Comparison of ENCODE assay signal across 12 cellular contexts in the genomic region with DNA sequence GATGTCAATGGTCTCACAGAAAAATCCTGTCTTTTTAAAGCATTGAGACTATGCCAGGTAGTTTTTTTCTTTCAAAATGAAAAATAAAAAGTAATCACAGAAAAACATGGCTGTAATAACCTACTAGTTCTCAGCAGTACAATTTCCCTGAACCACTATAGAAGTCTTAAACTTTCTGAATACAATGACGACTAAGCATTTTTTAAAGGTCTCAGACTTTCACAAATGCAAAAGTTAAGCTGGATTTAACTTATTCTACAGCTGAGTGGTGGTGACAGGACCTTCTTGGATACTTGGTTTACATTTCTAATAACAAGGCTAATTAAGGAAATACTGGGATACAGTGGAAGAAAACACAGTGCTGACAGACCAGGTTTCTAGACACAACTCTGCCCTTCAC.
"Had no signal": no experiment of that assay in that cellular context is flagged by ENCODE, and none has a peak within 500 bp of the region (broad histone marks: within the 10 kb centered on the region; RNA-seq: fewer than 3 reads in every experiment).

No MANE protein-coding gene starts in this region.

- H3K27ac ChIP-seq: colonic mucosa, esophagus muscularis mucosa, psoas muscle, sigmoid colon, spleen had no signal

- H3K9me3 ChIP-seq: colonic mucosa, esophagus muscularis mucosa, psoas muscle, sigmoid colon, spleen had no signal

- H3K4me3 ChIP-seq: colonic mucosa, esophagus muscularis mucosa, psoas muscle, sigmoid colon, spleen had no signal

- H3K27me3 ChIP-seq: colonic mucosa, esophagus muscularis mucosa, sigmoid colon, spleen had no signal

- H3K36me3 ChIP-seq: colonic mucosa, esophagus muscularis mucosa, sigmoid colon, spleen had no signal

- H3K27me3 Mint-ChIP-seq: activated CD4-positive, alpha-beta T cell treated with anti-CD3 and anti-CD28 coated beads, Interleukin-2, amount 10 ng/mL, durations not matched to agents 24 days and 14 days had no signal

- H3K4me3 Mint-ChIP-seq: activated CD4-positive, alpha-beta T cell treated with anti-CD3 and anti-CD28 coated beads, Interleukin-2, amount 10 ng/mL, durations not matched to agents 24 days and 14 days had no signal

- H3K4me1 ChIP-seq: colonic mucosa had no signal

- DNase-seq: activated CD4-positive, alpha-beta T cell treated with anti-CD3 and anti-CD28 coated beads, Interleukin-2, amount 10 ng/mL, durations not matched to agents 24 days and 14 days; activated effector memory CD4-positive, alpha-beta T cell treated with Interleukin-2 at 50 U/mL for 16 hours; activated naive CD4-positive, alpha-beta T cell treated with anti-CD3 and anti-CD28 coated beads, Interleukin-2, amount 50 U/mL, for 16 hours; amniotic stem cell; colonic mucosa; hippocampal formation; mesenchymal stem cell; psoas muscle; sigmoid colon; spleen; T-helper 2 cell had no signal

- ATAC-seq: psoas muscle had no signal
